ENCODE assay signal across 13 cellular contexts in genomic region chr2:189534854-189535253, GRCh38. TPM values are rescaled to one million over a fixed set of nuclear protein-coding genes. Genes with fewer than 3 reads are reported as not detected.
DNase-seq lines count a peak whose midpoint lies in the region; ATAC-seq and TF ChIP-seq lines count a peak whose summit lies in the region.
"Had no signal": no experiment of that assay in that cellular context is flagged by ENCODE, and none has a peak within 500 bp of the region (broad histone marks: within the 10 kb centered on the region; RNA-seq: fewer than 3 reads in every experiment).

No MANE protein-coding gene starts in this region.

- no peak overlapping the region for H3K27ac Mint-ChIP-seq in activated CD4-positive, alpha-beta T cell treated with anti-CD3 and anti-CD28 coated beads, Interleukin-2, amount 10 ng/mL, durations not matched to agents 7 days and 5 days
- H3K27ac Mint-ChIP-seq: stimulated activated naive CD8-positive, alpha-beta T cell treated with anti-CD3 and anti-CD28 coated beads, Interleukin-15, Interleukin-2, amounts not matched to agents 100 ng/mL and 50 ng/mL, for 24 hours had no signal

- ATAC-seq in Right ventricle myocardium inferior (peak; percentile 59), right lobe of liver (peak; percentile 46 to 83 (median 64)), HG03135 (IDR thresholded peaks at IDR 0.05; ENCODE audit: unreplicated experiment) (no peak)

- no peaks in the 10 kb centered on the region for H3K27me3 ChIP-seq in left ventricle myocardium inferior (ENCODE audit: low read depth)
- H3K27me3 ChIP-seq in right lobe of liver: no peaks in the 10 kb centered on the region

- H3K9me3 Mint-ChIP-seq in activated CD4-positive, alpha-beta T cell treated with anti-CD3 and anti-CD28 coated beads, Interleukin-2, amount 10 ng/mL, durations not matched to agents 7 days and 5 days: no peaks in the 10 kb centered on the region
- H3K9me3 Mint-ChIP-seq: stimulated activated naive CD8-positive, alpha-beta T cell treated with anti-CD3 and anti-CD28 coated beads, Interleukin-15, Interleukin-2, amounts not matched to agents 100 ng/mL and 50 ng/mL, for 24 hours had no signal

- POLR2A ChIA-PET in activated CD4-positive, alpha-beta T cell treated with anti-CD3 and anti-CD28 coated beads, Interleukin-2, amount 10 ng/mL, durations not matched to agents 7 days and 5 days (lab: Charles Lee): no interaction called here

- TF ChIP-seq POLR2A in right lobe of liver (IDR thresholded peaks at IDR 0.05): no peak

- H3K4me3 ChIP-seq in left ventricle myocardium inferior (no peak overlapping the region), cardiac fibroblast (replicated peaks in 1 of 2; ENCODE audit: low read depth in 2 of 2, low read length in 2 of 2) (no peak overlapping the region), right lobe of liver (no peak overlapping the region)
- H3K4me3 ChIP-seq: HAP-1 had no signal

- no peaks in the 10 kb centered on the region for H3K36me3 Mint-ChIP-seq in activated CD4-positive, alpha-beta T cell treated with anti-CD3 and anti-CD28 coated beads, Interleukin-2, amount 10 ng/mL, durations not matched to agents 7 days and 5 days (ENCODE audit: low read depth)

- H3K9me3 ChIP-seq in left ventricle myocardium inferior (replicated peaks): no peaks in the 10 kb centered on the region
- H3K9me3 ChIP-seq in right lobe of liver: no peaks in the 10 kb centered on the region
- H3K9me3 ChIP-seq: HAP-1 had no signal

- H3K4me1 ChIP-seq in left ventricle myocardium inferior (peaks cover 6% of the 10 kb centered on the region), right lobe of liver (peaks cover 0 to 11% (median 2%) of the 10 kb centered on the region in 4 donors)
- H3K4me1 ChIP-seq: HAP-1 had no signal

- DNase-seq in Right ventricle myocardium inferior (ENCODE audit: missing footprints) (no peak), left ventricle myocardium inferior (no peak), cardiac fibroblast (ENCODE audit: low read depth in 2 of 2) (peak; percentile 45 to 81), right lobe of liver (no peak), SHP77 (lab: John Stamatoyannopoulos, UW) (no peak), midbrain (lab: John Stamatoyannopoulos, UW) (no peak)
- DNase-seq in activated CD4-positive, alpha-beta T cell treated with anti-CD3 and anti-CD28 coated beads, Interleukin-2, amount 10 ng/mL, durations not matched to agents 7 days and 5 days: no peak
- DNase-seq: GDM1, head of caudate nucleus, NCI-H1092 treated with DMSO at 0.1 percent for 48 hours had no signal

- H3K4me1 Mint-ChIP-seq in activated CD4-positive, alpha-beta T cell treated with anti-CD3 and anti-CD28 coated beads, Interleukin-2, amount 10 ng/mL, durations not matched to agents 7 days and 5 days: no peaks in the 10 kb centered on the region

- TF ChIP-seq CTCF in left ventricle myocardium inferior (IDR thresholded peaks at IDR 0.05; ENCODE audit: borderline replicate concordance): no peak
- no peak for TF ChIP-seq CTCF in cardiac fibroblast (IDR thresholded peaks at IDR 0.05; ENCODE audit: low read depth, low read length)
- TF ChIP-seq CTCF in right lobe of liver (IDR thresholded peaks at IDR 0.05): no peak

- intact Hi-C loops in Right ventricle myocardium inferior (cut with DNase I): no loop called here
- intact Hi-C loops in left ventricle myocardium inferior (cut with micrococcal nuclease): no loop called here
- intact Hi-C loops in right lobe of liver (cut with DNase I): no loop called here

- CTCF ChIA-PET in activated CD4-positive, alpha-beta T cell treated with anti-CD3 and anti-CD28 coated beads, Interleukin-2, amount 10 ng/mL, durations not matched to agents 7 days and 5 days (lab: Charles Lee): no interaction called here

- H3K27ac ChIP-seq in left ventricle myocardium inferior (replicated peaks): no peak overlapping the region
- peak overlapping the region in 1 of 3 donors; percentile 29 for H3K27ac ChIP-seq in right lobe of liver

- H3K36me3 ChIP-seq in left ventricle myocardium inferior: no peaks in the 10 kb centered on the region
- H3K36me3 ChIP-seq in right lobe of liver: no peaks in the 10 kb centered on the region
- H3K36me3 ChIP-seq: HAP-1 had no signal

- 62% methylated on average over 1 of the region's 1 CpG for WGBS in right lobe of liver (ENCODE audit: insufficient coverage, low coverage, low lambda C conversion rate, missing lambda C conversion rate)

- H3K4me3 Mint-ChIP-seq in activated CD4-positive, alpha-beta T cell treated with anti-CD3 and anti-CD28 coated beads, Interleukin-2, amount 10 ng/mL, durations not matched to agents 7 days and 5 days: no peak overlapping the region
- H3K4me3 Mint-ChIP-seq: stimulated activated naive CD8-positive, alpha-beta T cell treated with anti-CD3 and anti-CD28 coated beads, Interleukin-15, Interleukin-2, amounts not matched to agents 100 ng/mL and 50 ng/mL, for 24 hours had no signal

- peaks cover 4% of the 10 kb centered on the region for H3K27me3 Mint-ChIP-seq in activated CD4-positive, alpha-beta T cell treated with anti-CD3 and anti-CD28 coated beads, Interleukin-2, amount 10 ng/mL, durations not matched to agents 7 days and 5 days
- H3K27me3 Mint-ChIP-seq: stimulated activated naive CD8-positive, alpha-beta T cell treated with anti-CD3 and anti-CD28 coated beads, Interleukin-15, Interleukin-2, amounts not matched to agents 100 ng/mL and 50 ng/mL, for 24 hours had no signal

RNA-seq across cellular contexts. Expression of gene SLC40A1, which starts 45.7 kb away (rescaled TPM):
- 51.0 TPM for total RNA-seq in Right ventricle myocardium inferior
- 44.0 TPM for total RNA-seq in left ventricle myocardium inferior
- total RNA-seq in right lobe of liver: 100 to 1,000 TPM; 101 to 289 (median 134) TPM
- 1 to 10 TPM; 2.6 to 3.2 TPM for total RNA-seq in activated CD4-positive, alpha-beta T cell treated with anti-CD3 and anti-CD28 coated beads, Interleukin-2, amount 10 ng/mL, durations not matched to agents 7 days and 5 days

Comparison
In these comparisons a context has a peak if more than half of its experiments do, and no peak if none do; other contexts are left out.
1. DNase-seq: peak in cardiac fibroblast (2 of 2); none in Right ventricle myocardium inferior (single experiment), left ventricle myocardium inferior (single experiment), right lobe of liver (0 of 3), activated CD4-positive, alpha-beta T cell treated with anti-CD3 and anti-CD28 coated beads, Interleukin-2, amount 10 ng/mL, durations not matched to agents 7 days and 5 days (single experiment), SHP77 (0 of 2) and midbrain (single experiment).
2. RNA of gene SLC40A1, which starts 45.7 kb away (total RNA-seq): 101 to 289 TPM in right lobe of liver, 51.0 TPM in Right ventricle myocardium inferior (single experiment) and 44.0 TPM in left ventricle myocardium inferior (single experiment); 2.6 to 3.2 TPM in activated CD4-positive, alpha-beta T cell treated with anti-CD3 and anti-CD28 coated beads, Interleukin-2, amount 10 ng/mL, durations not matched to agents 7 days and 5 days; every median in the first group is over 10 times any median in the second.